29 cellular contexts compared by ENCODE assay signal in the genomic region with DNA sequence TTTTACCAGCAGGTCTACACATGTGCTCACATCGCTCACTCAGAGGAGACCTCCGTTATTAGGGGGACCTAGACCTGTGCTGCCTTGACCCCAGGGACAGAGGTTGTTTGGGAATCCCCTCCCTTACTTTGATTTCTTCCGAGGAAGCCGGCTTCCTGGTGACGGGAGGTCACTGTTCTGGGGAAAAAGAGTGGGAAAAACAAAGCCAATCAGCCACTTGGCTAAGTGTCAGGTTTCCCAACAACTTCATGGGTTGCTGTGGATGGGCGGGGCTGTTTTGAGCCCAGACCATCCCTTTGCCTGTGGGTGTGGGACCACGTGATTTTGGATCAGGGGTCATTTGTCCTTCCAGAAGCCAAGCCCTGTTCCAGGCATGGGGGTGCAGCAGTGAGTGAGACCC.
"Had no signal": no experiment of that assay in that cellular context is flagged by ENCODE, and none has a peak within 500 bp of the region (broad histone marks: within the 10 kb centered on the region; RNA-seq: fewer than 3 reads in every experiment).

No MANE protein-coding gene starts in this region.

- ATAC-seq: activated T-helper 17 cell treated with anti-CD3 and anti-CD28 coated beads, Interleukin-2, amount 50 U/mL, for 72 hours; Panc1 had no signal

- H3K27ac Mint-ChIP-seq: activated naive CD4-positive, alpha-beta T cell treated with anti-CD3 and anti-CD28 coated beads for 36 hours; activated naive CD8-positive, alpha-beta T cell; activated T-helper 17 cell treated with anti-CD3 and anti-CD28 coated beads, Interleukin-2, amount 50 U/mL, for 72 hours had no signal

- H3K4me3 Mint-ChIP-seq: activated CD4-positive, alpha-beta memory T cell treated with anti-CD3 and anti-CD28 coated beads, Interleukin-2, amount 10 ng/mL, durations not matched to agents 7 days and 5 days; activated naive CD4-positive, alpha-beta T cell treated with anti-CD3 and anti-CD28 coated beads for 36 hours; activated naive CD8-positive, alpha-beta T cell; activated T-helper 17 cell treated with anti-CD3 and anti-CD28 coated beads, Interleukin-2, amount 50 U/mL, for 72 hours; brain had no signal

- H3K36me3 Mint-ChIP-seq: activated naive CD8-positive, alpha-beta T cell; brain had no signal

- DNase-seq: activated CD4-positive, alpha-beta memory T cell treated with anti-CD3 and anti-CD28 coated beads, Interleukin-2, amount 10 ng/mL, durations not matched to agents 7 days and 5 days; activated CD4-positive, alpha-beta T cell treated with anti-CD3 and anti-CD28 coated beads, Interleukin-2, amount 50 U/mL, for 1 hour; activated CD4-positive, CD25-positive, alpha-beta regulatory T cell; activated gamma-delta T cell; activated naive CD4-positive, alpha-beta T cell treated with anti-CD3 and anti-CD28 coated beads for 36 hours; activated T-cell treated with anti-CD3 and anti-CD28 coated beads for 4 hours; activated T-cell treated with anti-CD3 and anti-CD28 coated beads, Interleukin-2, amount 50 U/mL, for 48 hours; amygdala; cerebellar nuclear complex; Kasumi-1; KBM-7; NCI-H1105; NCI-H1436; NCI-H1694 treated with DMSO at 0.1 percent for 48 hours; NCI-H2029 treated with DMSO at 0.1 percent for 48 hours; NCI-H345; NCI-H510A; NCI-H69; NK-92 treated with Interleukin-12 subunit alpha and Interleukin-12 subunit beta, amount 100 ng/mL, for 24 hours; OCI-M1; Right ventricle myocardium superior; RPMI8226 had no signal

- H3K9me3 Mint-ChIP-seq: activated CD4-positive, alpha-beta memory T cell treated with anti-CD3 and anti-CD28 coated beads, Interleukin-2, amount 10 ng/mL, durations not matched to agents 7 days and 5 days; activated naive CD4-positive, alpha-beta T cell treated with anti-CD3 and anti-CD28 coated beads for 36 hours; activated T-helper 17 cell treated with anti-CD3 and anti-CD28 coated beads, Interleukin-2, amount 50 U/mL, for 72 hours; brain had no signal

- H3K36me3 ChIP-seq: cardiac muscle cell had no signal

- H3K27me3 Mint-ChIP-seq: activated CD4-positive, alpha-beta memory T cell treated with anti-CD3 and anti-CD28 coated beads, Interleukin-2, amount 10 ng/mL, durations not matched to agents 7 days and 5 days; activated naive CD8-positive, alpha-beta T cell; activated T-helper 17 cell treated with anti-CD3 and anti-CD28 coated beads, Interleukin-2, amount 50 U/mL, for 72 hours had no signal

- H3K27me3 ChIP-seq: cardiac muscle cell had no signal

- FAIRE-seq: astrocyte had no signal

- H3K27ac ChIP-seq: cardiac muscle cell, VCaP had no signal

- H3K4me3 ChIP-seq: cardiac muscle cell had no signal
